Comparison of ENCODE assay signal across 10 cellular contexts in genomic region chr20:31679357-31680285, GRCh38. TPM values are rescaled to one million over a fixed set of nuclear protein-coding genes. Genes with fewer than 3 reads are reported as not detected.
DNase-seq lines count a peak whose midpoint lies in the region; ATAC-seq and TF ChIP-seq lines count a peak whose summit lies in the region.
"Had no signal": no experiment of that assay in that cellular context is flagged by ENCODE, and none has a peak within 500 bp of the region (broad histone marks: within the 10 kb centered on the region; RNA-seq: fewer than 3 reads in every experiment).

No MANE protein-coding gene starts in this region.

- no peak overlapping the region for H3K4me3 Mint-ChIP-seq in GM23338
- H3K4me3 Mint-ChIP-seq: activated B cell treated with CpG ODN at 0.5 μM for 24 hours had no signal

- peaks cover 12% of the 10 kb centered on the region for H3K36me3 Mint-ChIP-seq in GM23338 (ENCODE audit: low read depth)

- H3K4me2 ChIP-seq in GM23338: 0 out of 2 replicates have a peak overlapping the region, but pooled peaks have one; percentile 57

- ATAC-seq in GM23338: no peak
- peak; percentile 5; the same call in 1 of the 2 replicates for ATAC-seq in Panc1
- ATAC-seq in HG03159 (IDR thresholded peaks at IDR 0.05; ENCODE audit: unreplicated experiment): no peak

- peaks cover 38% of the 10 kb centered on the region for H3F3A ChIP-seq in GM23338 (replicated peaks; ENCODE audit: low read depth)

- no peaks in the 10 kb centered on the region; the same call in 1 of the 2 replicates for H3K9me2 ChIP-seq in GM23338 (ENCODE audit: insufficient read depth)

- WGBS in prostate gland: 78% methylated on average over 9 of the region's 9 CpGs
- 92 to 97% (median 94%) methylated on average over 8 to 9 of the region's 9 CpGs for WGBS in spleen, 5 donors

- no peaks in the 10 kb centered on the region for H3K9me3 ChIP-seq in Panc1 (ENCODE audit: control insufficient read depth, insufficient read depth, low read depth, low read length)
- H3K9me3 ChIP-seq in prostate gland: no peaks in the 10 kb centered on the region
- H3K9me3 ChIP-seq in spleen: no peaks in the 10 kb centered on the region

- TF ChIP-seq POLR2A in prostate gland (IDR thresholded peaks at IDR 0.05) (no peak), spleen (IDR thresholded peaks at IDR 0.05) (no peak)

- intact Hi-C loops in Panc1 (cut with micrococcal nuclease; ENCODE audit: unreplicated experiment) (loop anchor here (5.0 kb wide), 1 partner anchor 43 kb away; the partner anchor contains the start of gene BCL2L1), prostate gland (cut with DNase I) (no loop called here), spleen (cut with DNase I; ENCODE audit: low total_unique reads) (loop anchor here (5.0 kb wide), 1 partner anchor 33 kb away; no protein-coding TSS in a partner anchor)

- H4K20me1 ChIP-seq in GM23338 (replicated peaks; ENCODE audit: insufficient read depth): peaks cover 31% of the 10 kb centered on the region

- H3K79me2 ChIP-seq in GM23338 (replicated peaks; ENCODE audit: insufficient read depth): peaks cover 71% of the 10 kb centered on the region

- H3K4me3 ChIP-seq in GM23338 (no peak overlapping the region), Panc1 (ENCODE audit: low read depth in 2 of 2, low read length in 2 of 2) (no peak overlapping the region), coronary artery (no peak overlapping the region), prostate gland (no peak overlapping the region), spleen (no peak overlapping the region)
- H3K4me3 ChIP-seq: skin epidermis had no signal

- peaks cover 5% of the 10 kb centered on the region for H3K27me3 Mint-ChIP-seq in GM23338 (ENCODE audit: insufficient read depth, low read depth, poor library complexity)
- H3K27me3 Mint-ChIP-seq: activated B cell treated with CpG ODN at 0.5 μM for 24 hours had no signal

- H3K36me3 ChIP-seq in GM23338 (ENCODE audit: insufficient read depth) (0 out of 2 replicates have a peak, but pooled peaks cover 12% of the 10 kb centered on the region), Panc1 (ENCODE audit: control insufficient read depth, insufficient read depth, low read length) (peaks cover 4% of the 10 kb centered on the region; the same call in 1 of the 2 replicates), prostate gland (no peaks in the 10 kb centered on the region), spleen (peaks cover 0 to 80% (median 0%) of the 10 kb centered on the region in 6 donors)

- no peaks in the 10 kb centered on the region for H3K9me3 Mint-ChIP-seq in GM23338
- H3K9me3 Mint-ChIP-seq: activated B cell treated with CpG ODN at 0.5 μM for 24 hours had no signal

- H3K4me1 Mint-ChIP-seq in GM23338: peaks cover 22% of the 10 kb centered on the region

- H3K27me3 ChIP-seq in GM23338 (ENCODE audit: insufficient read depth) (no peaks in the 10 kb centered on the region), Panc1 (ENCODE audit: control insufficient read depth, insufficient read depth, low read length) (no peaks in the 10 kb centered on the region), prostate gland (replicated peaks; ENCODE audit: insufficient read depth) (no peaks in the 10 kb centered on the region), spleen (replicated peaks in 1 of 7) (no peaks in the 10 kb centered on the region)

- no TSS peak for BruUV-seq in Panc1 (replicated peaks; lab: Mats Ljungman, UMichigan)

- POLR2A ChIA-PET in Panc1 (lab: Charles Lee): no interaction called here

- H3K27ac ChIP-seq in GM23338 (ENCODE audit: low read depth) (peak overlapping the region; percentile 40), Panc1 (ENCODE audit: low read length) (peak overlapping the region; percentile 76), coronary artery (peak overlapping the region; percentile 32 to 82), prostate gland (peak overlapping the region; percentile 55 to 78), spleen (peak overlapping the region in 4 of 8 donors; percentile 37 to 95 (median 88))

- TF ChIP-seq CTCF in GM23338 (conservative IDR thresholded peaks at IDR 0.05; ENCODE audit: low read depth in 2 of 2) (no peak), Panc1 (IDR thresholded peaks at IDR 0.05) (no peak), coronary artery (IDR thresholded peaks at IDR 0.05) (no peak), prostate gland (IDR thresholded peaks at IDR 0.05) (no peak), spleen (IDR thresholded peaks at IDR 0.05 in 8 of 11, conservative IDR thresholded peaks at IDR 0.05 in 3 of 11) (no peak)

- H3K4me1 ChIP-seq in GM23338 (ENCODE audit: insufficient read depth) (peaks cover 17% of the 10 kb centered on the region), Panc1 (ENCODE audit: control insufficient read depth, insufficient read depth, low read length) (peaks cover 70% of the 10 kb centered on the region), prostate gland (replicated peaks) (peaks cover 30% of the 10 kb centered on the region), spleen (peaks cover 68 to 100% (median 95%) of the 10 kb centered on the region in 6 donors)

- in situ Hi-C loops in Panc1 (cut with HindIII; ENCODE audit: low pct_unique_long_range_greater_than_20kb, low sequenced_read_pairs): no loop called here

- DNase-seq in GM23338 (ENCODE audit: low spot score) (no peak), Panc1 (ENCODE audit: low read depth, low spot score) (no peak), coronary artery (ENCODE audit: low spot score) (no peak), prostate gland (ENCODE audit: low spot score) (peak; percentile 32), middle frontal gyrus (ENCODE audit: extremely low spot score, low spot score) (no peak), spleen (no peak)
- DNase-seq: activated B cell treated with CpG ODN at 0.5 μM for 24 hours, NCI-H1105 had no signal

- CTCF ChIA-PET in Panc1 (lab: Charles Lee): interaction anchor here (1.5 kb wide), 1 partner anchor 44 kb away, joined by 4 read pairs; no protein-coding TSS in a partner anchor

- H2AFZ ChIP-seq in GM23338: no peak overlapping the region

- H3K27ac Mint-ChIP-seq in GM23338: 0 out of 2 replicates have a peak overlapping the region, but pooled peaks have one; percentile 14
- H3K27ac Mint-ChIP-seq: activated B cell treated with CpG ODN at 0.5 μM for 24 hours had no signal

TF ChIP-seq in GM23338, 12 proteins besides CTCF, POLR2A, EP300 and RAD21 (continues in another document):
- TF ChIP-seq CREB1 (CRISPR knock-in tag; IDR thresholded peaks at IDR 0.05; ENCODE audit: low read depth): no peak
- TF ChIP-seq NANOG (IDR thresholded peaks at IDR 0.05; ENCODE audit: borderline replicate concordance): no peak
- no peak for TF ChIP-seq ETS1 (IDR thresholded peaks at IDR 0.05)
- TF ChIP-seq POLR2AphosphoS5 (IDR thresholded peaks at IDR 0.05; ENCODE audit: low read depth): no peak

RNA-seq across cellular contexts. Expression of gene COX4I2, which starts 41.9 kb away (rescaled TPM):
- total RNA-seq in GM23338 (2014; rRNA removed; shearing (Covaris generic)): not detected in 2 replicates
- polyA plus RNA-seq in GM23338 (2016; fragmentation: Nextera tagmentation; extraction: Ambion mirVana): 0.63 and 1.1 TPM in 2 replicates
- total RNA-seq in Panc1 (2021; ENCODE audit: unreplicated experiment): not detected
- not detected for polyA plus RNA-seq in Panc1 (2012; ENCODE audit: insufficient read length)
- 1 to 10 TPM in 1 of 2 donors, under 1 TPM in 1; 0.41 to 3.6 TPM for total RNA-seq in prostate gland
- 1 to 10 TPM in 3 of 7 donors, not detected in 4; 1.1 to 1.5 (median 1.5) TPM for total RNA-seq in spleen
- 1 to 10 TPM; 1.9 to 4.6 (median 2.0) TPM for polyA plus RNA-seq in spleen
- total RNA-seq: activated B cell treated with CpG ODN at 0.5 μM for 24 hours had no signal

RNA-seq across cellular contexts. Expression of gene BCL2L1, which starts 43.0 kb away (rescaled TPM):
- 108 and 110 TPM in 2 replicates for total RNA-seq in GM23338 (2014; rRNA removed; shearing (Covaris generic))
- 39.9 and 42.4 TPM in 2 replicates for polyA plus RNA-seq in GM23338 (2016; fragmentation: Nextera tagmentation; extraction: Ambion mirVana)
- 150 TPM for total RNA-seq in Panc1 (2021; ENCODE audit: unreplicated experiment)
- 127 TPM for polyA plus RNA-seq in Panc1 (2012; ENCODE audit: insufficient read length)
- 100 to 1,000 TPM; 127 to 155 TPM for total RNA-seq in prostate gland
- 100 to 1,000 TPM in 4 of 7 donors, 10 to 100 TPM in 3; 70.2 to 167 (median 107) TPM for total RNA-seq in spleen
- 10 to 100 TPM; 18.7 to 55.5 (median 22.7) TPM for polyA plus RNA-seq in spleen

RNA-seq across cellular contexts. Expression of gene TPX2, which starts 59.5 kb away (rescaled TPM):
- total RNA-seq in GM23338 (2014; rRNA removed; shearing (Covaris generic)): 148 and 159 TPM in 2 replicates
- polyA plus RNA-seq in GM23338 (2016; fragmentation: Nextera tagmentation; extraction: Ambion mirVana) (94.1 and 101 TPM in 2 replicates), spleen (1 to 10 TPM; 1.4 to 9.3 (median 3.1) TPM)
- total RNA-seq in Panc1 (2021; ENCODE audit: unreplicated experiment) (248 TPM), prostate gland (10 to 100 TPM in 1 of 2 donors, 1 to 10 TPM in 1; 1.4 to 23.2 TPM), spleen (10 to 100 TPM in 3 of 7 donors, 1 to 10 TPM in 4; 2.6 to 16.2 (median 8.8) TPM)
- polyA plus RNA-seq in Panc1 (2012; ENCODE audit: insufficient read length): 84.6 TPM
